24 cellular contexts compared by ENCODE assay signal in genomic region chrX:1421433-1422134, GRCh38. TPM values are rescaled to one million over a fixed set of nuclear protein-coding genes. Genes with fewer than 3 reads are reported as not detected.
DNase-seq lines count a peak whose midpoint lies in the region; ATAC-seq, FAIRE-seq and TF ChIP-seq lines count a peak whose summit lies in the region.
"Had no signal": no experiment of that assay in that cellular context is flagged by ENCODE, and none has a peak within 500 bp of the region (broad histone marks: within the 10 kb centered on the region; RNA-seq: fewer than 3 reads in every experiment).

No MANE protein-coding gene starts in this region.

- no peak for TF ChIP-seq EP300 in A549 (IDR thresholded peaks at IDR 0.05)

- peaks cover 21 to 40% (median 35%) of the 10 kb centered on the region in 7 donors for H3K9me3 Mint-ChIP-seq in CD14-positive monocyte
- peaks cover 18 to 19% of the 10 kb centered on the region in 2 donors for H3K9me3 Mint-ChIP-seq in effector memory CD8-positive, alpha-beta T cell

- no peak overlapping the region for H3K27ac Mint-ChIP-seq in CD14-positive monocyte
- no peak overlapping the region for H3K27ac Mint-ChIP-seq in effector memory CD8-positive, alpha-beta T cell
- H3K27ac Mint-ChIP-seq: activated naive CD4-positive, alpha-beta T cell treated with anti-CD3 and anti-CD28 coated beads, Interleukin-2, amount 50 U/mL, for 24 hours; brain; nephron progenitor cell; T-helper 1 cell treated with Interleukin-12 subunit alpha and Interleukin-12 subunit beta and Interleukin-4 antibody, amounts not matched to agents 30 μg/mL and 1 μg/mL, for 36 hours had no signal

- H3K27me3 ChIP-seq in RWPE2 (ENCODE audit: insufficient read depth, poor library complexity, severe bottlenecking), result no peaks in the 10 kb centered on the region
- H3K27me3 ChIP-seq: colonic mucosa had no signal

- no peak overlapping the region for H3K4me2 ChIP-seq in A549

- 93% methylated on average over 19 of the region's 19 CpGs for WGBS in A549 (ENCODE audit: missing lambda C conversion rate)

- no peak for TF ChIP-seq POLR2A in A549 (IDR thresholded peaks at IDR 0.05; ENCODE audit: low read length)

- intact Hi-C loops in CD14-positive monocyte (cut with micrococcal nuclease), result no loop called here
- intact Hi-C loops in mucosa of descending colon (cut with DNase I, micrococcal nuclease), result no loop called here

- H3K4me3 ChIP-seq in A549 (no peak overlapping the region), RWPE2 (ENCODE audit: severe bottlenecking) (no peak overlapping the region), mucosa of descending colon (no peak overlapping the region)
- H3K4me3 ChIP-seq: colonic mucosa, psoas muscle had no signal

- CTCF ChIA-PET in A549 (lab: Yijun Ruan, JAX), result no interaction called here

- H3K36me3 Mint-ChIP-seq in CD14-positive monocyte, result peaks cover 27 to 48% of the 10 kb centered on the region in 2 donors
- H3K36me3 Mint-ChIP-seq in effector memory CD8-positive, alpha-beta T cell (ENCODE audit: insufficient read depth), result peaks cover 12% of the 10 kb centered on the region

- DNase-seq in A549 (ENCODE audit: low read depth in 1 of 2, low spot score in 1 of 2), result peak in 1 of 2 experiments; percentile 64
- peak; percentile 25 for DNase-seq in CD14-positive monocyte (ENCODE audit: low spot score)
- peak; percentile 36 for DNase-seq in RWPE2 (ENCODE audit: low spot score)
- DNase-seq in mucosa of descending colon, result peak in 2 of 3 donors; percentile 8 to 15
- DNase-seq in COR-L47 (lab: John Stamatoyannopoulos, UW), result no peak
- DNase-seq in effector memory CD8-positive, alpha-beta T cell, result no peak
- DNase-seq: activated CD4-positive, alpha-beta T cell treated with anti-CD3 and anti-CD28 coated beads, Interleukin-2, amount 50 U/mL, for 1 hour; activated T-cell treated with anti-CD3 and anti-CD28 coated beads, Interleukin-2, amount 50 U/mL, for 1 hour; colonic mucosa; endodermal cell; glutamatergic neuron; midbrain; NCI-H146; NCI-H2171 treated with DMSO at 0.1 percent for 48 hours; NCI-H526 treated with DMSO at 0.1 percent for 48 hours; nephron progenitor cell; psoas muscle; stimulated activated CD4-positive, alpha-beta T cell treated with anti-CD3 and anti-CD28 coated beads, Interleukin-4, amount 100 ng/mL, for 4 hours had no signal

- H3K36me3 ChIP-seq in RWPE2 (ENCODE audit: low read depth) (peaks cover 41% of the 10 kb centered on the region), mucosa of descending colon (ENCODE audit: low read depth) (no peaks in the 10 kb centered on the region)

- ATAC-seq in A549 (no peak), RWPE2 (ENCODE audit: low read depth) (no peak), mucosa of descending colon (no peak), GM21447 (IDR thresholded peaks at IDR 0.05; ENCODE audit: unreplicated experiment) (no peak), GM21576 (IDR thresholded peaks at IDR 0.05; ENCODE audit: unreplicated experiment) (no peak)
- ATAC-seq in effector memory CD8-positive, alpha-beta T cell (replicated peaks), result no peak
- ATAC-seq: psoas muscle had no signal

- TF ChIP-seq CTCF in A549 (IDR thresholded peaks at IDR 0.05) (no peak), CD14-positive monocyte (IDR thresholded peaks at IDR 0.05) (no peak), RWPE2 (IDR thresholded peaks at IDR 0.05; ENCODE audit: poor library complexity, severe bottlenecking) (no peak), mucosa of descending colon (IDR thresholded peaks at IDR 0.05) (no peak)

- POLR2A ChIA-PET in A549 (lab: Yijun Ruan, JAX), result no interaction called here

- peaks cover 0 to 3% (median 1%) of the 10 kb centered on the region in 3 donors for H3K27me3 Mint-ChIP-seq in CD14-positive monocyte (ENCODE audit: low read depth in 3 of 3)
- H3K27me3 Mint-ChIP-seq in effector memory CD8-positive, alpha-beta T cell, result no peaks in the 10 kb centered on the region
- H3K27me3 Mint-ChIP-seq: activated naive CD4-positive, alpha-beta T cell treated with anti-CD3 and anti-CD28 coated beads, Interleukin-2, amount 50 U/mL, for 24 hours; brain had no signal

- no peak for TF ChIP-seq RAD21 in A549 (conservative IDR thresholded peaks at IDR 0.05 in 1 of 2, IDR thresholded peaks at IDR 0.05 in 1 of 2)

- no peaks in the 10 kb centered on the region for H3K4me1 ChIP-seq in A549
- no peaks in the 10 kb centered on the region for H3K4me1 ChIP-seq in RWPE2 (ENCODE audit: insufficient read depth, poor library complexity, severe bottlenecking)
- H3K4me1 ChIP-seq in mucosa of descending colon (ENCODE audit: low read depth), result no peaks in the 10 kb centered on the region
- H3K4me1 ChIP-seq: colonic mucosa, psoas muscle had no signal

- no peak overlapping the region for H3K4me3 Mint-ChIP-seq in CD14-positive monocyte
- H3K4me3 Mint-ChIP-seq in effector memory CD8-positive, alpha-beta T cell, result no peak overlapping the region
- H3K4me3 Mint-ChIP-seq: activated naive CD4-positive, alpha-beta T cell treated with anti-CD3 and anti-CD28 coated beads, Interleukin-2, amount 50 U/mL, for 24 hours; brain; endodermal cell; nephron progenitor cell; T-helper 1 cell treated with Interleukin-12 subunit alpha and Interleukin-12 subunit beta and Interleukin-4 antibody, amounts not matched to agents 30 μg/mL and 1 μg/mL, for 36 hours had no signal

- H3K4me1 Mint-ChIP-seq in CD14-positive monocyte, result no peaks in the 10 kb centered on the region
- H3K4me1 Mint-ChIP-seq in effector memory CD8-positive, alpha-beta T cell (ENCODE audit: low read depth in 2 of 2), result peaks cover 0 to 9% of the 10 kb centered on the region in 2 donors
- H3K4me1 Mint-ChIP-seq: activated naive CD4-positive, alpha-beta T cell treated with anti-CD3 and anti-CD28 coated beads, Interleukin-2, amount 50 U/mL, for 24 hours; brain; nephron progenitor cell had no signal

- H3K9me3 ChIP-seq in A549, result peaks cover 31% of the 10 kb centered on the region
- peaks cover 10% of the 10 kb centered on the region for H3K9me3 ChIP-seq in RWPE2 (ENCODE audit: severe bottlenecking)
- H3K9me3 ChIP-seq in mucosa of descending colon, result peaks cover 22% of the 10 kb centered on the region
- H3K9me3 ChIP-seq: colonic mucosa had no signal

- no peak overlapping the region for H3K27ac ChIP-seq in A549
- no peak overlapping the region for H3K27ac ChIP-seq in RWPE2 (ENCODE audit: poor library complexity, severe bottlenecking)
- H3K27ac ChIP-seq: colonic mucosa, HL-60, psoas muscle had no signal

- FAIRE-seq in A549 (lab: Jason Lieb, UNC), result no peak

TF ChIP-seq in A549, 52 proteins besides CTCF, POLR2A, EP300 and RAD21:
- no peak for TF ChIP-seq RNF2 (IDR thresholded peaks at IDR 0.05; ENCODE audit: borderline replicate concordance, low read depth)
- no peak for TF ChIP-seq CEBPB (IDR thresholded peaks at IDR 0.05)
- TF ChIP-seq FOSB (CRISPR knock-in tag; IDR thresholded peaks at IDR 0.05), result no peak
- TF ChIP-seq HOXA7 (CRISPR knock-in tag; IDR thresholded peaks at IDR 0.05), result 0 out of 2 replicates have a peak, but pooled peaks have one; percentile 31

RNA-seq across cellular contexts. Expression of gene SLC25A6, which starts 29.7 kb away (rescaled TPM):
- polyA plus RNA-seq in A549 (2011; rRNA removed) (252 and 291 TPM in 2 replicates), A549 (2017; fragmentation: RNase III; extraction: RNeasy Plus Mini Kit Qiagen cat#74134 plus additional on column Dnase treatment) (439 to 448 TPM (median 446 TPM) in 3 replicates), CD14-positive monocyte (100 to 1,000 TPM; 442 to 449 TPM)
- 933 and 1,036 TPM in 2 replicates for polyA plus RNA-seq in A549 (2012; cell fraction: cytosol; rRNA removed)
- polyA plus RNA-seq in A549 (2012; cell fraction: nucleus; rRNA removed), result 681 and 864 TPM in 2 replicates
- 205 and 259 TPM in 2 replicates for polyA minus RNA-seq in A549 (2011; rRNA and poly(A)+ RNA removed)
- total RNA-seq in mucosa of descending colon, result 100 to 1,000 TPM; 435 to 455 (median 450) TPM

RNA-seq across cellular contexts. Expression of gene ASMTL, which starts 31.1 kb away (rescaled TPM):
- polyA plus RNA-seq in A549 (2011; rRNA removed) (15.4 and 15.6 TPM in 2 replicates), A549 (2017; fragmentation: RNase III; extraction: RNeasy Plus Mini Kit Qiagen cat#74134 plus additional on column Dnase treatment) (12.2 to 14.4 TPM (median 12.3 TPM) in 3 replicates), CD14-positive monocyte (10 to 100 TPM; 31.0 to 31.5 TPM)
- 26.6 and 30.8 TPM in 2 replicates for polyA plus RNA-seq in A549 (2012; cell fraction: cytosol; rRNA removed)
- polyA plus RNA-seq in A549 (2012; cell fraction: nucleus; rRNA removed), result 39.8 and 40.3 TPM in 2 replicates
- 14.7 and 16.7 TPM in 2 replicates for polyA minus RNA-seq in A549 (2011; rRNA and poly(A)+ RNA removed)
- total RNA-seq in mucosa of descending colon, result 10 to 100 TPM; 15.6 to 32.0 (median 18.8) TPM

Comparison
In these comparisons a context has a peak if more than half of its experiments do, and no peak if none do; other contexts are left out.
1. DNase-seq: peak in CD14-positive monocyte (single experiment), RWPE2 (single experiment) and mucosa of descending colon (2 of 3); none in COR-L47 (single experiment) and effector memory CD8-positive, alpha-beta T cell (0 of 3).